In genomic region chr15:52254331-52254730, GRCh38 we compare ENCODE assay signal across 12 cellular contexts. TPM values are rescaled to one million over a fixed set of nuclear protein-coding genes. Genes with fewer than 3 reads are reported as not detected.
DNase-seq lines count a peak whose midpoint lies in the region; ATAC-seq and TF ChIP-seq lines count a peak whose summit lies in the region.
"Had no signal": no experiment of that assay in that cellular context is flagged by ENCODE, and none has a peak within 500 bp of the region (broad histone marks: within the 10 kb centered on the region; RNA-seq: fewer than 3 reads in every experiment).

No MANE protein-coding gene starts in this region.

- H3K27ac ChIP-seq in KMS-11: no peak overlapping the region
- H3K27ac ChIP-seq: C4-2B had no signal

- no peak overlapping the region for H3K4me3 Mint-ChIP-seq in activated T-cell treated with anti-CD3 and anti-CD28 coated beads, Interleukin-2, amount 50 U/mL, for 24 hours
- no peak overlapping the region for H3K4me3 Mint-ChIP-seq in activated T-cell treated with anti-CD3 and anti-CD28 coated beads, Interleukin-2, amount 50 U/mL, for 4 hours
- no peak overlapping the region for H3K4me3 Mint-ChIP-seq in WTC11
- H3K4me3 Mint-ChIP-seq in progenitor cell of endocrine pancreas (ENCODE audit: low read depth): no peak overlapping the region
- H3K4me3 Mint-ChIP-seq: natural killer cell had no signal

- no peak overlapping the region for H3K4me2 ChIP-seq in KMS-11
- H3K4me2 ChIP-seq: PC-9 had no signal

- no peaks in the 10 kb centered on the region for H3K36me3 Mint-ChIP-seq in activated T-cell treated with anti-CD3 and anti-CD28 coated beads, Interleukin-2, amount 50 U/mL, for 24 hours (ENCODE audit: low read depth)
- H3K36me3 Mint-ChIP-seq in activated T-cell treated with anti-CD3 and anti-CD28 coated beads, Interleukin-2, amount 50 U/mL, for 4 hours (ENCODE audit: insufficient read depth): no peaks in the 10 kb centered on the region
- H3K36me3 Mint-ChIP-seq in WTC11 (peaks cover 40% of the 10 kb centered on the region), progenitor cell of endocrine pancreas (ENCODE audit: insufficient read depth) (peaks cover 23% of the 10 kb centered on the region)
- H3K36me3 Mint-ChIP-seq: natural killer cell had no signal

- peak overlapping the region; percentile 3 for H3K27ac Mint-ChIP-seq in activated T-cell treated with anti-CD3 and anti-CD28 coated beads, Interleukin-2, amount 50 U/mL, for 24 hours
- H3K27ac Mint-ChIP-seq in WTC11: no peak overlapping the region
- H3K27ac Mint-ChIP-seq in progenitor cell of endocrine pancreas: peak overlapping the region; percentile 54
- H3K27ac Mint-ChIP-seq: natural killer cell had no signal

- CTCF ChIA-PET in WTC11 (lab: Charles Lee): interaction anchor here (0.6 to 2.4 kb wide), 8 partner anchors 13 to 481 kb away, joined by 3 to 13 read pairs (median 5); partner anchors contain the start of gene MYO5C

- no peaks in the 10 kb centered on the region for H3K27me3 ChIP-seq in KMS-11 (ENCODE audit: insufficient read depth, low read depth)

- POLR2A ChIA-PET in WTC11 (lab: Charles Lee): no interaction called here

- H3K36me3 ChIP-seq in KMS-11 (ENCODE audit: insufficient read depth): no peaks in the 10 kb centered on the region

- H3K9ac ChIP-seq in KMS-11: no peak overlapping the region

- H3K9me3 Mint-ChIP-seq in activated T-cell treated with anti-CD3 and anti-CD28 coated beads, Interleukin-2, amount 50 U/mL, for 24 hours: no peaks in the 10 kb centered on the region
- H3K9me3 Mint-ChIP-seq in activated T-cell treated with anti-CD3 and anti-CD28 coated beads, Interleukin-2, amount 50 U/mL, for 4 hours: no peaks in the 10 kb centered on the region
- H3K9me3 Mint-ChIP-seq in WTC11: no peaks in the 10 kb centered on the region
- no peaks in the 10 kb centered on the region for H3K9me3 Mint-ChIP-seq in progenitor cell of endocrine pancreas (ENCODE audit: low read depth)
- H3K9me3 Mint-ChIP-seq: natural killer cell had no signal

- no peaks in the 10 kb centered on the region for H3K79me2 ChIP-seq in KMS-11 (ENCODE audit: insufficient read depth, low read depth)

- H3K4me1 ChIP-seq in KMS-11 (ENCODE audit: low read depth, poor library complexity, severe bottlenecking): peaks cover 21% of the 10 kb centered on the region

- no peaks in the 10 kb centered on the region for H3K27me3 Mint-ChIP-seq in activated T-cell treated with anti-CD3 and anti-CD28 coated beads, Interleukin-2, amount 50 U/mL, for 24 hours
- H3K27me3 Mint-ChIP-seq in activated T-cell treated with anti-CD3 and anti-CD28 coated beads, Interleukin-2, amount 50 U/mL, for 4 hours (ENCODE audit: low read depth): no peaks in the 10 kb centered on the region
- no peaks in the 10 kb centered on the region for H3K27me3 Mint-ChIP-seq in WTC11 (ENCODE audit: low read depth)
- H3K27me3 Mint-ChIP-seq in progenitor cell of endocrine pancreas: no peaks in the 10 kb centered on the region

- H2AFZ ChIP-seq in KMS-11 (ENCODE audit: low read depth): no peak overlapping the region
- H2AFZ ChIP-seq: PC-9 had no signal

- H4K20me1 ChIP-seq in KMS-11 (ENCODE audit: insufficient read depth): no peaks in the 10 kb centered on the region

- no peak for DNase-seq in activated T-cell treated with anti-CD3 and anti-CD28 coated beads, Interleukin-2, amount 50 U/mL, for 24 hours
- DNase-seq in activated T-cell treated with anti-CD3 and anti-CD28 coated beads, Interleukin-2, amount 50 U/mL, for 4 hours: no peak
- DNase-seq in WTC11 (ENCODE audit: low spot score) (no peak), progenitor cell of endocrine pancreas (ENCODE audit: low spot score, unreplicated experiment) (no peak), C1 segment of cervical spinal cord (lab: John Stamatoyannopoulos, UW) (no peak), A172 (ENCODE audit: low spot score) (no peak)
- DNase-seq: natural killer cell; PC-9; stimulated activated CD4-positive, alpha-beta T cell treated with anti-CD3 and anti-CD28 coated beads, Interleukin-15, amount 100 ng/mL, for 24 hours had no signal

- H3K4me1 Mint-ChIP-seq in activated T-cell treated with anti-CD3 and anti-CD28 coated beads, Interleukin-2, amount 50 U/mL, for 24 hours (ENCODE audit: low read depth): peaks cover 37% of the 10 kb centered on the region
- peaks cover 19% of the 10 kb centered on the region for H3K4me1 Mint-ChIP-seq in activated T-cell treated with anti-CD3 and anti-CD28 coated beads, Interleukin-2, amount 50 U/mL, for 4 hours (ENCODE audit: low read depth)
- H3K4me1 Mint-ChIP-seq in WTC11: peaks cover 27% of the 10 kb centered on the region
- peaks cover 13% of the 10 kb centered on the region for H3K4me1 Mint-ChIP-seq in progenitor cell of endocrine pancreas (ENCODE audit: low read depth)

- no peak overlapping the region for H3K4me3 ChIP-seq in KMS-11 (IDR thresholded peaks at IDR 0.05; ENCODE audit: insufficient read depth, low read depth, low read length)
- H3K4me3 ChIP-seq: PC-9 had no signal

- no peak for ATAC-seq in activated T-cell treated with anti-CD3 and anti-CD28 coated beads, Interleukin-2, amount 50 U/mL, for 4 hours
- ATAC-seq in WTC11 (peak; percentile 32), HG03095 (IDR thresholded peaks at IDR 0.05; ENCODE audit: unreplicated experiment) (no peak)
- ATAC-seq: natural killer cell had no signal

- TF ChIP-seq CTCF in KMS-11 (conservative IDR thresholded peaks at IDR 0.05; ENCODE audit: low read depth, low read length) (0 out of 2 replicates have a peak, but pooled peaks have one; percentile 32), WTC11 (IDR thresholded peaks at IDR 0.05) (no peak), progenitor cell of endocrine pancreas (IDR thresholded peaks at IDR 0.05; ENCODE audit: unreplicated experiment) (no peak)

TF ChIP-seq in WTC11, 78 proteins besides CTCF, POLR2A, EP300 and RAD21:
- no peak for TF ChIP-seq NR1H2 (CRISPR knock-in tag; IDR thresholded peaks at IDR 0.05)
- no peak for TF ChIP-seq KAT7 (CRISPR knock-in tag; IDR thresholded peaks at IDR 0.05; ENCODE audit: borderline replicate concordance)
- no peak for TF ChIP-seq TEAD4 (CRISPR knock-in tag; IDR thresholded peaks at IDR 0.05)
- no peak for TF ChIP-seq AR (CRISPR knock-in tag; IDR thresholded peaks at IDR 0.05)
- TF ChIP-seq, protein P1, sequence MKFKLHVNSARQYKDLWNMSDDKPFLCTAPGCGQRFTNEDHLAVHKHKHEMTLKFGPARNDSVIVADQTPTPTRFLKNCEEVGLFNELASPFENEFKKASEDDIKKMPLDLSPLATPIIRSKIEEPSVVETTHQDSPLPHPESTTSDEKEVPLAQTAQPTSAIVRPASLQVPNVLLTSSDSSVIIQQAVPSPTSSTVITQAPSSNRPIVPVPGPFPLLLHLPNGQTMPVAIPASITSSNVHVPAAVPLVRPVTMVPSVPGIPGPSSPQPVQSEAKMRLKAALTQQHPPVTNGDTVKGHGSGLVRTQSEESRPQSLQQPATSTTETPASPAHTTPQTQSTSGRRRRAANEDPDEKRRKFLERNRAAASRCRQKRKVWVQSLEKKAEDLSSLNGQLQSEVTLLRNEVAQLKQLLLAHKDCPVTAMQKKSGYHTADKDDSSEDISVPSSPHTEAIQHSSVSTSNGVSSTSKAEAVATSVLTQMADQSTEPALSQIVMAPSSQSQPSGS (CRISPR knock-in tag; IDR thresholded peaks at IDR 0.05; ENCODE audit: borderline replicate concordance, low read depth): no peak
- TF ChIP-seq FOXK1 (CRISPR knock-in tag; IDR thresholded peaks at IDR 0.05): no peak
TF ChIP-seq in WTC11: peak in this region for 0.

RNA-seq across cellular contexts. Expression of gene MYO5C, which starts 41.3 kb away (rescaled TPM):
- total RNA-seq in activated T-cell treated with anti-CD3 and anti-CD28 coated beads, Interleukin-2, amount 50 U/mL, for 4 hours: under 1 TPM; 0.40 to 0.61 (median 0.46) TPM
- total RNA-seq in WTC11 (2021): 22.5 to 25.3 TPM (median 22.9 TPM) in 3 replicates
- total RNA-seq in progenitor cell of endocrine pancreas: 63.9 and 65.6 TPM in 2 replicates
- total RNA-seq in A172 (2014; rRNA removed; shearing (Covaris generic)): 0.88 and 2.1 TPM in 2 replicates
